15 cellular contexts compared by ENCODE assay signal in the genomic region with DNA sequence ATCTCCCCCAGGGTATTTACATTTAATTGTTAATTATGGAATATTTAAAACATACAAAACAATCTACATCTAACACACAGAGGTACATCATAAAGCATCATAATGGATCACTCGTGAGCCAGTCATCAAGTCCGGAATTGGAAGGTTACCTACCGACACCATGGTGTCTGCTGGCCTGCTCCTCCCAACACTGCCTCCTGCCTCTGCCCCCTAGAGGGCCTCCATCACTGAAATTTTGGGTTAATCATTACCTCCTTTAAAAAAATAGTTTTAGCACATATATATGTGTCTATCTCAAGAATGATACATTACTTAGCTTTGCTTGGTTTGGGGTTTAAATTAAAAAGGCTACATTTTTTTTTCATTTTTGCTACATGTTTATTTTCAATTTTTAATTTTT.
"Had no signal": no experiment of that assay in that cellular context is flagged by ENCODE, and none has a peak within 500 bp of the region (broad histone marks: within the 10 kb centered on the region; RNA-seq: fewer than 3 reads in every experiment).

No MANE protein-coding gene starts in this region.

- H3K36me3 ChIP-seq: colonic mucosa, neutrophil, right atrium auricular region, uterus had no signal

- H3K4me3 Mint-ChIP-seq: activated naive CD8-positive, alpha-beta T cell treated with anti-CD3 and anti-CD28 coated beads, Interleukin-2, amount 10 ng/mL, durations not matched to agents 7 days and 5 days; activated T-cell treated with anti-CD3 and anti-CD28 coated beads, Interleukin-2, amount 50 U/mL, for 72 hours; naive B cell had no signal

- H3K27ac Mint-ChIP-seq: activated naive CD8-positive, alpha-beta T cell treated with anti-CD3 and anti-CD28 coated beads, Interleukin-2, amount 10 ng/mL, durations not matched to agents 7 days and 5 days; activated T-cell treated with anti-CD3 and anti-CD28 coated beads, Interleukin-2, amount 50 U/mL, for 72 hours had no signal

- H3K36me3 Mint-ChIP-seq: activated naive CD8-positive, alpha-beta T cell treated with anti-CD3 and anti-CD28 coated beads, Interleukin-2, amount 10 ng/mL, durations not matched to agents 7 days and 5 days; naive B cell had no signal

- H3K4me3 ChIP-seq: colonic mucosa, lung, right atrium auricular region, uterus had no signal

- H3K9me3 ChIP-seq: colonic mucosa, neutrophil, right atrium auricular region, uterus had no signal

- ATAC-seq: activated T-cell treated with anti-CD3 and anti-CD28 coated beads, Interleukin-2, amount 50 U/mL, for 72 hours had no signal

- H3K4me1 Mint-ChIP-seq: naive B cell had no signal

- H3K27ac ChIP-seq: colonic mucosa, neutrophil, right atrium auricular region, uterus had no signal

- DNase-seq: activated CD4-positive, alpha-beta T cell treated with anti-CD3 and anti-CD28 coated beads, Interleukin-2, amount 50 U/mL, for 48 hours; activated CD4-positive, CD25-positive, alpha-beta regulatory T cell treated with anti-CD3 and anti-CD28 coated beads, Interleukin-2, amount 50 U/mL, for 72 hours; activated gamma-delta T cell treated with Interleukin-2 at 50 U/mL for 16 hours; activated naive CD8-positive, alpha-beta T cell treated with anti-CD3 and anti-CD28 coated beads, Interleukin-2, amount 10 ng/mL, durations not matched to agents 7 days and 5 days; activated T-cell treated with anti-CD3 and anti-CD28 coated beads, Interleukin-2, amount 50 U/mL, for 72 hours; anterior cingulate cortex; colonic mucosa; hypothalamus; midbrain; naive B cell; small intestine; uterus had no signal

- H3K9me3 Mint-ChIP-seq: activated naive CD8-positive, alpha-beta T cell treated with anti-CD3 and anti-CD28 coated beads, Interleukin-2, amount 10 ng/mL, durations not matched to agents 7 days and 5 days had no signal

- H3K4me1 ChIP-seq: colonic mucosa, right atrium auricular region, uterus had no signal

- H3K27me3 ChIP-seq: right atrium auricular region, uterus had no signal
